8 cellular contexts compared by ENCODE assay signal in genomic region chr12:50924439-50925341, GRCh38. TPM values are rescaled to one million over a fixed set of nuclear protein-coding genes. Genes with fewer than 3 reads are reported as not detected.
A peak's percentile ranks its signal among the peaks of the same experiment; 100 is the strongest.
DNase-seq lines count a peak whose midpoint lies in the region; ATAC-seq, FAIRE-seq and TF ChIP-seq lines count a peak whose summit lies in the region.

No MANE protein-coding gene starts in this region.

- peaks cover 33% of the 10 kb centered on the region for H3K4me1 ChIP-seq in neuron (ENCODE audit: insufficient read depth, low read length)

- no peak for FAIRE-seq in D721Med (lab: Jason Lieb, UNC)

- no peaks in the 10 kb centered on the region for H3K27me3 ChIP-seq in neuron (ENCODE audit: insufficient read depth, low read length)

- no peak for TF ChIP-seq CTCF in D721Med (IDR thresholded peaks at IDR 0.05; ENCODE audit: insufficient read depth, missing control alignments)

- no peaks in the 10 kb centered on the region for H3K36me3 ChIP-seq in neuron (ENCODE audit: insufficient read depth, low read length)

- no peaks in the 10 kb centered on the region for H3K36me3 Mint-ChIP-seq in activated naive CD4-positive, alpha-beta T cell treated with anti-CD3 and anti-CD28 coated beads, Interleukin-2, amount 50 U/mL, for 72 hours

- DNase-seq in DMS53 (lab: John Stamatoyannopoulos, UW), result peak; percentile 66
- peak; percentile 96 to 97 for DNase-seq in NCI-H446 (lab: John Stamatoyannopoulos, UW)
- no peak for DNase-seq in activated naive CD4-positive, alpha-beta T cell treated with anti-CD3 and anti-CD28 coated beads, Interleukin-2, amount 50 U/mL, for 72 hours (ENCODE audit: low spot score in 2 of 2)
- DNase-seq in glomerular endothelial cell (ENCODE audit: extremely low read depth, low read depth, low spot score), result peak; percentile 82
- no peak for DNase-seq in D721Med (ENCODE audit: insufficient read length, low spot score)

- H3K9me3 Mint-ChIP-seq in activated naive CD4-positive, alpha-beta T cell treated with anti-CD3 and anti-CD28 coated beads, Interleukin-2, amount 50 U/mL, for 72 hours, result no peaks in the 10 kb centered on the region

- H3K9me3 ChIP-seq in neuron (ENCODE audit: low read length), result no peaks in the 10 kb centered on the region

- peak overlapping the region; percentile 70 for H2AFZ ChIP-seq in neuron (ENCODE audit: low read depth, low read length)

- peak overlapping the region; percentile 56 for H3K4me3 ChIP-seq in neuron (ENCODE audit: low read length)

- ATAC-seq in GM19452 (IDR thresholded peaks at IDR 0.05; ENCODE audit: unreplicated experiment), result peak; percentile 74
- peak; percentile 56 for ATAC-seq in HG03457 (IDR thresholded peaks at IDR 0.05; ENCODE audit: unreplicated experiment)
- peak; percentile 66 to 73 for ATAC-seq in activated naive CD4-positive, alpha-beta T cell treated with anti-CD3 and anti-CD28 coated beads, Interleukin-2, amount 50 U/mL, for 72 hours

- peak overlapping the region in 1 of 2 donors; percentile 79 for H3K27ac Mint-ChIP-seq in activated naive CD4-positive, alpha-beta T cell treated with anti-CD3 and anti-CD28 coated beads, Interleukin-2, amount 50 U/mL, for 72 hours

RNA-seq across cellular contexts. Expression of gene HIGD1C, which starts 27.7 kb away (rescaled TPM):
- not detected for total RNA-seq in activated naive CD4-positive, alpha-beta T cell treated with anti-CD3 and anti-CD28 coated beads, Interleukin-2, amount 50 U/mL, for 72 hours
- total RNA-seq in glomerular endothelial cell, result not detected in 2 replicates

Comparison
In these comparisons a context has a peak if more than half of its experiments do, and no peak if none do; other contexts are left out.
1. DNase-seq: peak in DMS53 (single experiment), NCI-H446 (2 of 2) and glomerular endothelial cell (single experiment); none in activated naive CD4-positive, alpha-beta T cell treated with anti-CD3 and anti-CD28 coated beads, Interleukin-2, amount 50 U/mL, for 72 hours (0 of 2) and D721Med (single experiment).
2. Peak in every context shown above with its lines, with median percentiles within 50 percentile points of each other: ATAC-seq.